22 cellular contexts compared by ENCODE assay signal in the genomic region with DNA sequence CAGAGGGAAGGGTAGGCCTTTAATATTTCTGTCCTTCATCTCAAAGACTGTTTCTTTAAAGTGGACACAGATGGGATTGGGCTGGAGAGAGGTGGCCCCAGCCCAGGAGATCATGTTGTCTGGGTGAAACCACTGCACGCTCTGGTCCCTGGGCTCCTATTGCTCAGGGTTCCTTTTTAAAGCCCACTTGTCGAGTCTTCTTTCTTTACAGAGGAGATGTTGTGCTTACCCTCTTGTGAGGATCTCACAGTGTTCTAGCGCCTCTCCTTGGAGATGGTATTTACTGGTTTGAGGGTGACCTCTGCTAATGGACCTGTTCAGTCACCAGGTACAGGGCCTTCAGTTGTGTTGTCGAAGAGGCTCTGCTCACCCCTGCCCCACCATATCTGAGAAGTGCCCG.
"Had no signal": no experiment of that assay in that cellular context is flagged by ENCODE, and none has a peak within 500 bp of the region (broad histone marks: within the 10 kb centered on the region; RNA-seq: fewer than 3 reads in every experiment).

No MANE protein-coding gene starts in this region.

- H3K4me3 ChIP-seq: colonic mucosa, gastrocnemius medialis, psoas muscle, sigmoid colon, skin epidermis, stomach, uterus had no signal

- H3K36me3 Mint-ChIP-seq: type B pancreatic cell had no signal

- H3K9me3 ChIP-seq: colonic mucosa, gastrocnemius medialis, neutrophil, psoas muscle, sigmoid colon, uterus had no signal

- H3K4me3 Mint-ChIP-seq: endodermal cell; immature natural killer cell; naive thymus-derived CD4-positive, alpha-beta T cell; nephron progenitor cell; type B pancreatic cell had no signal

- H3K27ac ChIP-seq: colonic mucosa, neutrophil, psoas muscle, skin epidermis, stomach, uterus had no signal

- H3K9me3 Mint-ChIP-seq: type B pancreatic cell had no signal

- H3K36me3 ChIP-seq: colonic mucosa, gastrocnemius medialis, neutrophil, sigmoid colon, stomach, uterus had no signal

- ATAC-seq: naive thymus-derived CD4-positive, alpha-beta T cell had no signal

- H3K4me1 ChIP-seq: colonic mucosa, uterus had no signal

- H3K27me3 ChIP-seq: colonic mucosa, gastrocnemius medialis, neutrophil, sigmoid colon, stomach, uterus had no signal

- DNase-seq: colonic mucosa; effector CD4-positive, alpha-beta T cell; endodermal cell; erythroblast; gastrocnemius medialis; immature natural killer cell; left ventricle myocardium superior; naive thymus-derived CD4-positive, alpha-beta T cell; nephron progenitor cell; psoas muscle; retina; sigmoid colon; stimulated activated CD4-positive, alpha-beta T cell treated with anti-CD3 and anti-CD28 coated beads, Interleukin-2, amount 100 ng/mL, for 24 hours; stimulated activated CD4-positive, alpha-beta T cell treated with anti-CD3 and anti-CD28 coated beads, Interleukin-4, amount 100 ng/mL, for 4 hours; stimulated activated naive CD4-positive, alpha-beta T cell; stomach; uterus had no signal

- FAIRE-seq: endothelial cell of umbilical vein, keratinocyte had no signal
